ENCODE assay signal across 38 cellular contexts in the genomic region with DNA sequence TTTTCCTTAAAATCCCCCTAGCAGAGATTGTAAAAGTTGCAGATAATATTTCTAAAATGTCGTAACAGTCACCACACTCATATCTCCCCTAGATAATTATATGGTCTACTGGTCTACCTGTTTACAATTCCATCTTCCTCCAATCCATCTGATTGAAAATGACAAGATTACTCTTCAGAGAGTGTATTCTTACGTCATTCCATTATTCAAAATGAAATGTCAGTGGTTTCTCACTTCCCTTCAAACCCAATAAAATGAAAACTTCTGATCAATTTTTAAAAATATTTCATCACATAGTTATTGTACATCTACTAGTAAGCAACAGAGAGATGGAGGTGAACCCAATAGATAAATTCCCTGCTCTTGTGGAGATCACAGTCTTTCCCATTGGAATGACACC.
DNase-seq lines count a peak whose midpoint lies in the region; ATAC-seq and TF ChIP-seq lines count a peak whose summit lies in the region.
"Had no signal": no experiment of that assay in that cellular context is flagged by ENCODE, and none has a peak within 500 bp of the region (broad histone marks: within the 10 kb centered on the region; RNA-seq: fewer than 3 reads in every experiment).

No MANE protein-coding gene starts in this region.

- no peak for TF ChIP-seq CTCF in GM13977 (IDR thresholded peaks at IDR 0.05; ENCODE audit: extremely low read depth, insufficient read depth, missing control alignments)
- TF ChIP-seq CTCF in OCI-LY3 (IDR thresholded peaks at IDR 0.05; ENCODE audit: low read depth, low read length) = no peak
- TF ChIP-seq CTCF in endothelial cell (IDR thresholded peaks at IDR 0.05; ENCODE audit: unreplicated experiment) = no peak
- no peak for TF ChIP-seq CTCF in Caco-2 (IDR thresholded peaks at IDR 0.05; ENCODE audit: insufficient read depth in 1 of 2, low read depth in 1 of 2, low read length in 1 of 2, severe bottlenecking in 1 of 2, unreplicated experiment in 1 of 2)

- peak; percentile 59 for ATAC-seq in GM18909 (IDR thresholded peaks at IDR 0.05; ENCODE audit: poor library complexity, unreplicated experiment)
- ATAC-seq in HG02759 (IDR thresholded peaks at IDR 0.05; ENCODE audit: unreplicated experiment) = peak; percentile 58
- ATAC-seq in left lobe of liver = no peak
- ATAC-seq: left ventricle myocardium superior had no signal

- H3K79me2 ChIP-seq in OCI-LY3 (ENCODE audit: low read length) = no peaks in the 10 kb centered on the region

- H4K20me1 ChIP-seq in OCI-LY3 (ENCODE audit: insufficient read depth, low read length) = no peaks in the 10 kb centered on the region

- H3K27ac ChIP-seq in OCI-LY3 (ENCODE audit: low read length) = peak overlapping the region; percentile 50; the same call in 1 of the 2 replicates
- no peak overlapping the region for H3K27ac ChIP-seq in CD4-positive, alpha-beta memory T cell (ENCODE audit: low read depth, low read length)
- H3K27ac ChIP-seq: colonic mucosa, epithelial cell of prostate, GM23248, neutrophil, PC-9, right atrium auricular region, stomach, uterus had no signal

- no peaks in the 10 kb centered on the region for H3K36me3 Mint-ChIP-seq in CD4-positive, alpha-beta memory T cell
- no peaks in the 10 kb centered on the region for H3K36me3 Mint-ChIP-seq in endothelial cell (ENCODE audit: low read depth, unreplicated experiment)
- H3K36me3 Mint-ChIP-seq in Caco-2 (ENCODE audit: insufficient read depth, unreplicated experiment) = no peaks in the 10 kb centered on the region
- H3K36me3 Mint-ChIP-seq: naive B cell had no signal

- H3K36me3 ChIP-seq in OCI-LY3 (replicated peaks; ENCODE audit: low read depth, low read length) (no peaks in the 10 kb centered on the region), Caco-2 (ENCODE audit: control insufficient read depth, insufficient read depth, low read length) (no peaks in the 10 kb centered on the region)
- no peaks in the 10 kb centered on the region for H3K36me3 ChIP-seq in CD4-positive, alpha-beta memory T cell (ENCODE audit: insufficient read depth, low read length)
- H3K36me3 ChIP-seq: colonic mucosa, neutrophil, right atrium auricular region, stomach, uterus had no signal

- H3K27ac Mint-ChIP-seq in CD4-positive, alpha-beta memory T cell = no peak overlapping the region
- H3K27ac Mint-ChIP-seq in endothelial cell (ENCODE audit: unreplicated experiment) = no peak overlapping the region
- no peak overlapping the region for H3K27ac Mint-ChIP-seq in Caco-2 (ENCODE audit: unreplicated experiment)
- H3K27ac Mint-ChIP-seq: CD8-positive, alpha-beta memory T cell; naive B cell; T-helper 1 cell treated with Interleukin-12 subunit alpha and Interleukin-12 subunit beta and Interleukin-4 antibody, amounts not matched to agents 30 μg/mL and 1 μg/mL, for 36 hours had no signal

- intact Hi-C loops in CD4-positive, alpha-beta memory T cell (cut with micrococcal nuclease) = no loop called here
- intact Hi-C loops in Caco-2 (cut with micrococcal nuclease; ENCODE audit: unreplicated experiment) = no loop called here

- H2AFZ ChIP-seq in OCI-LY3 (ENCODE audit: low read depth, low read length) = no peak overlapping the region
- H2AFZ ChIP-seq: GM23248, PC-9 had no signal

- H3K4me3 ChIP-seq in OCI-LY3 (ENCODE audit: low read length) (peak overlapping the region; percentile 50), Caco-2 (ENCODE audit: low read depth, low read length) (no peak overlapping the region)
- H3K4me3 ChIP-seq in CD4-positive, alpha-beta memory T cell (ENCODE audit: low read length in 2 of 2) = no peak overlapping the region
- H3K4me3 ChIP-seq: colonic mucosa, GM23248, PC-9, right atrium auricular region, stomach, uterus had no signal

- in situ Hi-C loops in GM13977 (cut with MboI; ENCODE audit: low pct_unique_long_range_greater_than_20kb, low sequenced_read_pairs, unreplicated experiment) = no loop called here

- H3K4me2 ChIP-seq in OCI-LY3 (ENCODE audit: low read length) = peak overlapping the region; percentile 93
- H3K4me2 ChIP-seq: PC-9, SK-N-SH had no signal

- DNase-seq in GM13977 (ENCODE audit: low spot score) = peak; percentile 19
- no peak for DNase-seq in left lobe of liver (ENCODE audit: low spot score)
- DNase-seq in CD4-positive, alpha-beta memory T cell = no peak
- no peak for DNase-seq in endothelial cell (ENCODE audit: low spot score)
- DNase-seq in Caco-2 = no peak
- DNase-seq: activated CD4-positive, alpha-beta T cell treated with anti-CD3 and anti-CD28 coated beads, Interleukin-2, amount 50 U/mL, for 48 hours; activated CD4-positive, CD25-positive, alpha-beta regulatory T cell; activated naive CD4-positive, alpha-beta T cell; activated T-cell treated with anti-CD3 and anti-CD28 coated beads, Interleukin-2, amount 50 U/mL, for 48 hours; AML-193; CD8-positive, alpha-beta memory T cell; colonic mucosa; DMS 273 treated with DMSO at 0.1 percent for 48 hours; effector CD8-positive, alpha-beta T cell; EL; GM23248; IMR-90; left ventricle myocardium superior; naive B cell; NCI-H1436; NCI-H2081 treated with DMSO at 0.1 percent for 48 hours; NCI-H2227 treated with DMSO at 0.1 percent for 48 hours; NCI-H526; NK-92 treated with Interleukin-12 subunit alpha and Interleukin-12 subunit beta, amount 100 ng/mL, for 24 hours; PC-9; posterior cingulate gyrus; SK-N-SH; stimulated activated CD4-positive, alpha-beta T cell treated with anti-CD3 and anti-CD28 coated beads, Interleukin-1b, Interleukin-23, amount 100 ng/mL, for 48 hours; stimulated activated CD8-positive, alpha-beta memory T cell treated with anti-CD3 and anti-CD28 coated beads, Interleukin-4, amount 100 ng/mL, for 48 hours; stomach; uterus had no signal

- CTCF ChIA-PET in CD4-positive, alpha-beta memory T cell (lab: Charles Lee; ENCODE audit: partially characterized antibody) = no interaction called here
- CTCF ChIA-PET in Caco-2 (lab: Charles Lee) = no interaction called here

- H3K9me3 Mint-ChIP-seq in CD4-positive, alpha-beta memory T cell = peaks cover 0 to 4% (median under 1%) of the 10 kb centered on the region in 8 donors
- H3K9me3 Mint-ChIP-seq in endothelial cell (ENCODE audit: unreplicated experiment) (no peaks in the 10 kb centered on the region), Caco-2 (ENCODE audit: unreplicated experiment) (no peaks in the 10 kb centered on the region)
- H3K9me3 Mint-ChIP-seq: T-helper 1 cell treated with Interleukin-12 subunit alpha and Interleukin-12 subunit beta and Interleukin-4 antibody, amounts not matched to agents 30 μg/mL and 1 μg/mL, for 36 hours had no signal

- H3K27me3 Mint-ChIP-seq in CD4-positive, alpha-beta memory T cell = peaks cover 0 to under 1% of the 10 kb centered on the region in 2 donors
- H3K27me3 Mint-ChIP-seq in endothelial cell (ENCODE audit: unreplicated experiment) = no peaks in the 10 kb centered on the region
- H3K27me3 Mint-ChIP-seq in Caco-2 (ENCODE audit: insufficient read depth, unreplicated experiment) = no peaks in the 10 kb centered on the region

- H3K4me1 Mint-ChIP-seq in CD4-positive, alpha-beta memory T cell = no peaks in the 10 kb centered on the region
- peaks cover 27% of the 10 kb centered on the region for H3K4me1 Mint-ChIP-seq in endothelial cell (ENCODE audit: unreplicated experiment)
- peaks cover 52% of the 10 kb centered on the region for H3K4me1 Mint-ChIP-seq in Caco-2 (ENCODE audit: low read depth, unreplicated experiment)
- H3K4me1 Mint-ChIP-seq: CD8-positive, alpha-beta memory T cell; naive B cell had no signal

- no peak overlapping the region for H3K4me3 Mint-ChIP-seq in CD4-positive, alpha-beta memory T cell
- H3K4me3 Mint-ChIP-seq in endothelial cell (ENCODE audit: unreplicated experiment) (no peak overlapping the region), Caco-2 (ENCODE audit: unreplicated experiment) (no peak overlapping the region)
- H3K4me3 Mint-ChIP-seq: CD8-positive, alpha-beta memory T cell; naive B cell; T-helper 1 cell treated with Interleukin-12 subunit alpha and Interleukin-12 subunit beta and Interleukin-4 antibody, amounts not matched to agents 30 μg/mL and 1 μg/mL, for 36 hours had no signal

- POLR2A ChIA-PET in CD4-positive, alpha-beta memory T cell (lab: Charles Lee; ENCODE audit: partially characterized antibody) = no interaction called here
- POLR2A ChIA-PET in Caco-2 (lab: Charles Lee) = no interaction called here

- H3K9ac ChIP-seq in OCI-LY3 (ENCODE audit: low read length) = no peak overlapping the region
- H3K9ac ChIP-seq: GM23248, SK-N-SH had no signal

- H3K9me3 ChIP-seq in OCI-LY3 (ENCODE audit: insufficient read depth, low read length) (no peaks in the 10 kb centered on the region), Caco-2 (no peaks in the 10 kb centered on the region)
- H3K9me3 ChIP-seq in CD4-positive, alpha-beta memory T cell (ENCODE audit: control insufficient read depth in 1 of 2, low read length in 2 of 2) = no peaks in the 10 kb centered on the region
- H3K9me3 ChIP-seq: colonic mucosa, neutrophil, right atrium auricular region, SK-N-SH, stomach, uterus had no signal

- no TSS peak for BruUV-seq in Caco-2 (replicated peaks; lab: Mats Ljungman, UMichigan)

- peaks cover 42% of the 10 kb centered on the region for H3K27me3 ChIP-seq in OCI-LY3 (ENCODE audit: low read depth, low read length)
- no peaks in the 10 kb centered on the region for H3K27me3 ChIP-seq in CD4-positive, alpha-beta memory T cell (ENCODE audit: insufficient read depth, low read length)
- no peaks in the 10 kb centered on the region for H3K27me3 ChIP-seq in Caco-2 (replicated peaks; ENCODE audit: control insufficient read depth, insufficient read depth, low read length)
- H3K27me3 ChIP-seq: colonic mucosa, neutrophil, right atrium auricular region, stomach, uterus had no signal

- H3K4me1 ChIP-seq in OCI-LY3 (ENCODE audit: low read length) = peaks cover 39% of the 10 kb centered on the region
- H3K4me1 ChIP-seq in CD4-positive, alpha-beta memory T cell (ENCODE audit: insufficient read depth, low read length) = no peaks in the 10 kb centered on the region
- H3K4me1 ChIP-seq in Caco-2 = peaks cover 29% of the 10 kb centered on the region
- H3K4me1 ChIP-seq: colonic mucosa, right atrium auricular region, stomach, uterus had no signal
